In the genomic region with DNA sequence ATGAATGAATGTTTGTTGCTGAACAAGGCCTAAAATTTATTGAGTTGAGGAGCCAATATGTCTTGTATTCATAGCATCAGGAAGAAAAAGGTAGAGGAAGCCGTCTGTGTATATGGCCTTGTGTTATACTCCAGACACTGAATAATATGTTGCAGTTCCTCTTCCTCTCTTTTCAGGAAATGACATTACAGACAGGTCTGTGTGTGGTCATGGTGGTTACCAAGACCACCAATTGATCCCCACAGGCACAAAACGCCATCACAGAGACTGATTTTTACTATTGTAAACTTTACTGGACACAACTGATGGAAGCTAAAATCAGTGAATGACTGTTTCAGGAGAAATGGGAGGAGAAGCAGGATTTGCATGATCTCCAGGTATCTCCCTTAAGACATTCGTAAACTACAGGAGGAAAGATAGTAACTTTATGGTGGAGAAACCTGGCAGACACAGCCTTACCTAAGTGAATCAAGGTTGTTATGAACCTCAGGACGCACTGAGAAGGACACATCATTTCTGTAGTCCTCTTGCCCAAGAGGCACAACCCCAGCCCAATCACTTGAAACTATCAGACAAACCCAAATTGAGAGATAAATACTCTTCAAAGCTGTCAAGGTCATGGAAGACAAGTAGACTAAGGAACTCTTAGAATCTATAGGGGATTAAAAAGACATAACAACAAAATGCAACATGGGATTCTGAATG, we compare ENCODE assay signal across 12 cellular contexts.
DNase-seq lines count a peak whose midpoint lies in the region; ATAC-seq and TF ChIP-seq lines count a peak whose summit lies in the region.
"Had no signal": no experiment of that assay in that cellular context is flagged by ENCODE, and none has a peak within 500 bp of the region (broad histone marks: within the 10 kb centered on the region; RNA-seq: fewer than 3 reads in every experiment).

No MANE protein-coding gene starts in this region.

- H3K4me2 ChIP-seq in MM.1S (ENCODE audit: low read depth, low read length) = no peak overlapping the region

- H3K27me3 ChIP-seq in MM.1S (replicated peaks; ENCODE audit: insufficient read depth, low read length) (no peaks in the 10 kb centered on the region), H7 (ENCODE audit: control insufficient read depth, insufficient read depth, low read length) (no peaks in the 10 kb centered on the region)

- no peak overlapping the region for H2AFZ ChIP-seq in MM.1S (ENCODE audit: low read length)

- H3K4me3 Mint-ChIP-seq in activated T-cell treated with anti-CD3 and anti-CD28 coated beads, Interleukin-2, amount 50 U/mL, for 72 hours = peak overlapping the region; percentile 2 to 49
- peak overlapping the region; percentile 4 for H3K4me3 Mint-ChIP-seq in stimulated activated memory B cell treated with anti-CD40 and anti-IgM and Interleukin-4, amounts not matched to agents 10 μg/mL and 1 μg/mL and 100 μg/mL, for 72 hours

- no peaks in the 10 kb centered on the region for H3K9me3 ChIP-seq in MM.1S (replicated peaks; ENCODE audit: insufficient read depth, low read length)

- H3K9me2 ChIP-seq in MM.1S (replicated peaks; ENCODE audit: insufficient read depth, low read length) = no peaks in the 10 kb centered on the region

- no peak overlapping the region for H3K4me3 ChIP-seq in MM.1S (ENCODE audit: low read length)
- no peak overlapping the region for H3K4me3 ChIP-seq in H7 (ENCODE audit: insufficient read depth, low read depth, low read length)
- H3K4me3 ChIP-seq: lung had no signal

- H3K4me1 Mint-ChIP-seq in activated T-cell treated with anti-CD3 and anti-CD28 coated beads, Interleukin-2, amount 50 U/mL, for 72 hours (ENCODE audit: low read depth) = peaks cover 55% of the 10 kb centered on the region
- H3K4me1 Mint-ChIP-seq in stimulated activated memory B cell treated with anti-CD40 and anti-IgM and Interleukin-4, amounts not matched to agents 10 μg/mL and 1 μg/mL and 100 μg/mL, for 72 hours = peaks cover 52% of the 10 kb centered on the region

- H4K20me1 ChIP-seq in MM.1S (ENCODE audit: insufficient read depth, low read length) = no peaks in the 10 kb centered on the region

- no peak overlapping the region for H3K27ac ChIP-seq in MM.1S (ENCODE audit: low read length)
- H3K27ac ChIP-seq: epithelial cell of prostate had no signal

- peak; percentile 29 to 34 for DNase-seq in activated T-cell treated with anti-CD3 and anti-CD28 coated beads, Interleukin-2, amount 50 U/mL, for 72 hours
- DNase-seq in activated T-cell treated with anti-CD3 and anti-CD28 coated beads, Interleukin-2, amount 50 U/mL, for 1 hour = no peak
- DNase-seq in SIG-M5 (lab: John Stamatoyannopoulos, UW) (peak; percentile 31), MM.1S (no peak), H7 (no peak)
- no peak for DNase-seq in activated effector memory CD4-positive, alpha-beta T cell treated with Interleukin-2 at 50 U/mL for 16 hours
- DNase-seq: ACHN, NCI-H446 treated with DMSO at 0.1 percent for 48 hours had no signal

- peaks cover 6 to 7% of the 10 kb centered on the region in 2 donors for H3K9me3 Mint-ChIP-seq in activated T-cell treated with anti-CD3 and anti-CD28 coated beads, Interleukin-2, amount 50 U/mL, for 72 hours
- H3K9me3 Mint-ChIP-seq in stimulated activated memory B cell treated with anti-CD40 and anti-IgM and Interleukin-4, amounts not matched to agents 10 μg/mL and 1 μg/mL and 100 μg/mL, for 72 hours = peaks cover 12% of the 10 kb centered on the region

- no peaks in the 10 kb centered on the region for H3K79me2 ChIP-seq in MM.1S (ENCODE audit: low read length)

- H3K4me1 ChIP-seq in MM.1S (ENCODE audit: low read length) = no peaks in the 10 kb centered on the region

- no peaks in the 10 kb centered on the region for H3K36me3 ChIP-seq in MM.1S (replicated peaks; ENCODE audit: insufficient read depth, low read length)
- no peaks in the 10 kb centered on the region for H3K36me3 ChIP-seq in H7 (replicated peaks; ENCODE audit: control insufficient read depth, insufficient read depth, low read length)

- H3K36me3 Mint-ChIP-seq in activated T-cell treated with anti-CD3 and anti-CD28 coated beads, Interleukin-2, amount 50 U/mL, for 72 hours (ENCODE audit: insufficient read depth in 2 of 2) = peaks cover 17 to 23% of the 10 kb centered on the region in 2 donors
- peaks cover 72% of the 10 kb centered on the region for H3K36me3 Mint-ChIP-seq in stimulated activated memory B cell treated with anti-CD40 and anti-IgM and Interleukin-4, amounts not matched to agents 10 μg/mL and 1 μg/mL and 100 μg/mL, for 72 hours

- no peaks in the 10 kb centered on the region for H3F3A ChIP-seq in MM.1S (ENCODE audit: insufficient read depth, low read length)

- no peak overlapping the region for H3K27ac Mint-ChIP-seq in activated T-cell treated with anti-CD3 and anti-CD28 coated beads, Interleukin-2, amount 50 U/mL, for 72 hours
- H3K27ac Mint-ChIP-seq in stimulated activated memory B cell treated with anti-CD40 and anti-IgM and Interleukin-4, amounts not matched to agents 10 μg/mL and 1 μg/mL and 100 μg/mL, for 72 hours = peak overlapping the region; percentile 80

- H3K27me3 Mint-ChIP-seq in activated T-cell treated with anti-CD3 and anti-CD28 coated beads, Interleukin-2, amount 50 U/mL, for 72 hours (ENCODE audit: low read depth) = no peaks in the 10 kb centered on the region
- H3K27me3 Mint-ChIP-seq in stimulated activated memory B cell treated with anti-CD40 and anti-IgM and Interleukin-4, amounts not matched to agents 10 μg/mL and 1 μg/mL and 100 μg/mL, for 72 hours = no peaks in the 10 kb centered on the region

- no peak overlapping the region for H3K9ac ChIP-seq in MM.1S (ENCODE audit: low read length)

- TF ChIP-seq CTCF in MM.1S (IDR thresholded peaks at IDR 0.05; ENCODE audit: low read length) = no peak

- ATAC-seq in activated T-cell treated with anti-CD3 and anti-CD28 coated beads, Interleukin-2, amount 50 U/mL, for 72 hours (replicated peaks in 1 of 2) = peak; percentile 85 to 89
- peak; percentile 78 for ATAC-seq in HG03066 (IDR thresholded peaks at IDR 0.05; ENCODE audit: low read depth, unreplicated experiment)
- ATAC-seq in stimulated activated memory B cell treated with anti-CD40 and anti-IgM and Interleukin-4, amounts not matched to agents 10 μg/mL and 1 μg/mL and 100 μg/mL, for 72 hours = peak; percentile 92

Comparison
In these comparisons a context has a peak if more than half of its experiments do, and no peak if none do; other contexts are left out.
1. DNase-seq: peak in activated T-cell treated with anti-CD3 and anti-CD28 coated beads, Interleukin-2, amount 50 U/mL, for 72 hours (2 of 2) and SIG-M5 (single experiment); none in activated T-cell treated with anti-CD3 and anti-CD28 coated beads, Interleukin-2, amount 50 U/mL, for 1 hour (single experiment), MM.1S (single experiment), H7 (single experiment) and activated effector memory CD4-positive, alpha-beta T cell treated with Interleukin-2 at 50 U/mL for 16 hours (single experiment).
2. Peak in every context shown above with its lines, with median percentiles within 50 percentile points of each other: ATAC-seq.